In genomic region chr19:33194884-33195710, GRCh38 we compare ENCODE assay signal across 1 cellular context.
TF ChIP-seq lines count a peak whose summit lies in the region.

No MANE protein-coding gene starts in this region.

TF ChIP-seq in GM23338, 12 proteins besides CTCF, POLR2A, EP300 and RAD21 (continued from another document):
- no peak for TF ChIP-seq ETS1 (IDR thresholded peaks at IDR 0.05)
- no peak for TF ChIP-seq ZNF462 (CRISPR knock-in tag; IDR thresholded peaks at IDR 0.05)
